ENCODE assay signal across 11 cellular contexts in genomic region chr22:45006873-45007246, GRCh38. TPM values are rescaled to one million over a fixed set of nuclear protein-coding genes. Genes with fewer than 3 reads are reported as not detected.
A peak's percentile ranks its signal among the peaks of the same experiment; 100 is the strongest.
DNase-seq lines count a peak whose midpoint lies in the region; ATAC-seq and TF ChIP-seq lines count a peak whose summit lies in the region.
"Had no signal": no experiment of that assay in that cellular context is flagged by ENCODE, and none has a peak within 500 bp of the region (broad histone marks: within the 10 kb centered on the region; RNA-seq: fewer than 3 reads in every experiment).

No MANE protein-coding gene starts in this region.

- H3K4me1 ChIP-seq in heart left ventricle (peaks cover 0 to 48% (median 14%) of the 10 kb centered on the region in 12 donors), neuron (ENCODE audit: insufficient read depth, low read length) (peaks cover 24% of the 10 kb centered on the region), vagina (peaks cover 54% of the 10 kb centered on the region)

- H3K27me3 ChIP-seq in heart left ventricle (peaks cover 0 to 73% (median 12%) of the 10 kb centered on the region in 9 donors), neuron (ENCODE audit: insufficient read depth, low read length) (no peaks in the 10 kb centered on the region), vagina (no peaks in the 10 kb centered on the region)

- H3K36me3 ChIP-seq in heart left ventricle (no peaks in the 10 kb centered on the region), neuron (ENCODE audit: insufficient read depth, low read length) (peaks cover 23% of the 10 kb centered on the region), vagina (no peaks in the 10 kb centered on the region)

- no peak overlapping the region for H3K27ac Mint-ChIP-seq in activated naive CD4-positive, alpha-beta T cell treated with anti-CD3 and anti-CD28 coated beads for 36 hours

- peaks cover 15% of the 10 kb centered on the region for H3K4me1 Mint-ChIP-seq in activated naive CD4-positive, alpha-beta T cell treated with anti-CD3 and anti-CD28 coated beads for 36 hours (ENCODE audit: low read depth)

- H3K9me3 ChIP-seq in heart left ventricle (no peaks in the 10 kb centered on the region), neuron (ENCODE audit: low read length) (peaks cover 3% of the 10 kb centered on the region), vagina (no peaks in the 10 kb centered on the region)

- intact Hi-C loops in heart left ventricle (cut with DNase I), result no loop called here
- intact Hi-C loops in cardiac septum (cut with DNase I), result no loop called here
- intact Hi-C loops in vagina (cut with DNase I), result no loop called here
- intact Hi-C loops in activated naive CD4-positive, alpha-beta T cell treated with anti-CD3 and anti-CD28 coated beads for 36 hours (cut with micrococcal nuclease), result no loop called here

- DNase-seq in heart left ventricle (peak in 3 of 5 donors; percentile 32 to 43 (median 35)), cardiac septum (ENCODE audit: low spot score) (no peak), globus pallidus (ENCODE audit: low spot score) (peak; percentile 68), vagina (ENCODE audit: extremely low spot score in 2 of 2) (no peak), dedifferentiated amniotic fluid mesenchymal stem cell (ENCODE audit: extremely low spot score) (no peak)
- DNase-seq in activated naive CD4-positive, alpha-beta T cell treated with anti-CD3 and anti-CD28 coated beads for 36 hours, result no peak
- DNase-seq in activated CD4-positive, alpha-beta T cell treated with anti-CD3 and anti-CD28 coated beads for 48 hours, result no peak
- DNase-seq: AML-193, MV-4-11 had no signal

- H3K9me3 Mint-ChIP-seq in activated naive CD4-positive, alpha-beta T cell treated with anti-CD3 and anti-CD28 coated beads for 36 hours, result no peaks in the 10 kb centered on the region

- H3K4me3 ChIP-seq in heart left ventricle (peak overlapping the region; percentile 19 to 72 (median 54)), neuron (ENCODE audit: low read length) (peak overlapping the region; percentile 93), vagina (peak overlapping the region; percentile 60 to 70)

- H3K27me3 Mint-ChIP-seq in activated naive CD4-positive, alpha-beta T cell treated with anti-CD3 and anti-CD28 coated beads for 36 hours (ENCODE audit: low read depth), result peaks cover 61% of the 10 kb centered on the region

- H3K4me3 Mint-ChIP-seq in activated naive CD4-positive, alpha-beta T cell treated with anti-CD3 and anti-CD28 coated beads for 36 hours, result no peak overlapping the region

- 0 to 2% (median 2%) methylated on average over 21 to 33 of the region's 33 CpGs for WGBS in heart left ventricle, 4 donors

- H3K36me3 Mint-ChIP-seq in activated naive CD4-positive, alpha-beta T cell treated with anti-CD3 and anti-CD28 coated beads for 36 hours (ENCODE audit: low read depth), result no peaks in the 10 kb centered on the region

- H2AFZ ChIP-seq in neuron (ENCODE audit: low read depth, low read length), result no peak overlapping the region

- TF ChIP-seq POLR2A in heart left ventricle (IDR thresholded peaks at IDR 0.05) (no peak), vagina (IDR thresholded peaks at IDR 0.05) (no peak)

- TF ChIP-seq CTCF in heart left ventricle (IDR thresholded peaks at IDR 0.05), result no peak
- TF ChIP-seq CTCF in vagina (IDR thresholded peaks at IDR 0.05), result no peak

- peak in 3 of 4 donors; percentile 18 to 41 (median 21) for ATAC-seq in heart left ventricle

- CTCF ChIA-PET in activated naive CD4-positive, alpha-beta T cell treated with anti-CD3 and anti-CD28 coated beads for 36 hours (lab: Charles Lee), result interaction anchor here (0.6 kb wide), 2 partner anchors 158 to 169 kb away, joined by 3 read pairs; no protein-coding TSS in a partner anchor

- peak overlapping the region in 8 of 12 donors; percentile 3 to 69 (median 60) for H3K27ac ChIP-seq in heart left ventricle
- H3K27ac ChIP-seq in vagina, result peak overlapping the region; percentile 91

RNA-seq across cellular contexts. Expression of gene PHF21B, which starts 2.9 kb away (rescaled TPM):
- 1 to 10 TPM in 2 of 9 donors, under 1 TPM in 3, not detected in 4; 0.40 to 1.6 (median 0.63) TPM for total RNA-seq in heart left ventricle
- under 1 TPM; 0.04 TPM for polyA plus RNA-seq in heart left ventricle
- 0.67 TPM for total RNA-seq in cardiac septum
- total RNA-seq in vagina, result 2.2 TPM
- total RNA-seq in activated naive CD4-positive, alpha-beta T cell treated with anti-CD3 and anti-CD28 coated beads for 36 hours, result not detected
- total RNA-seq: liver had no signal
- polyA plus RNA-seq: liver had no signal

Comparison
In these comparisons a context has a peak if more than half of its experiments do, and no peak if none do; other contexts are left out.
1. DNase-seq: peak in heart left ventricle (3 of 5) and globus pallidus (single experiment); none in cardiac septum (single experiment), vagina (0 of 2), activated naive CD4-positive, alpha-beta T cell treated with anti-CD3 and anti-CD28 coated beads for 36 hours (single experiment), dedifferentiated amniotic fluid mesenchymal stem cell (single experiment) and activated CD4-positive, alpha-beta T cell treated with anti-CD3 and anti-CD28 coated beads for 48 hours (single experiment).
2. Peak in every context shown above with its lines, with median percentiles within 50 percentile points of each other: H3K4me3 ChIP-seq.